ENCODE assay signal across 14 cellular contexts in the genomic region with DNA sequence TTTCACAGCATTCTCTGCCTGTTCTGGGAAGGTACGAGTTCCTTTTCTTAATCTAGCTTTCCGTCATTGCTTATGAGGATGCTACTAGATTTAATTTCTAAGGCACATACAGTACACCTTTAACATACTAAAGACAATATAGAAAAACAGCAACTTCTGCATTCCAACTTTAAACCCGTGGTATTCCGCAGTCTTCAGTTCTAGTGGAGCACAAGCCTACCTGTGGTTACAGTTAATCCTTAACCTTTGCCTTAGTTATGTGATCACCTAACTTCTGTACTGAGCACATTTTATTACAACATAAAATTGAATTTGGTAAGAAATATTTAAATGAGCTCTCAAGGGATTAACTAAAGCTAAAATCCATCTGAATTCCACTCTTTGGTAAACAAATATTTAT.
"Had no signal": no experiment of that assay in that cellular context is flagged by ENCODE, and none has a peak within 500 bp of the region (broad histone marks: within the 10 kb centered on the region; RNA-seq: fewer than 3 reads in every experiment).

No MANE protein-coding gene starts in this region.

- DNase-seq: activated CD4-positive, alpha-beta T cell treated with anti-CD3 and anti-CD28 coated beads, Interleukin-2, amount 50 U/mL, for 1 hour; activated CD8-positive, alpha-beta memory T cell treated with anti-CD3 and anti-CD28 coated beads, Interleukin-2, amount 50 U/mL, for 4 hours; activated naive CD4-positive, alpha-beta T cell treated with anti-CD3 and anti-CD28 coated beads for 36 hours; activated naive CD8-positive, alpha-beta T cell treated with anti-CD3 and anti-CD28 coated beads, Interleukin-2, amount 50 U/mL, for 24 hours; activated T-cell treated with anti-CD3 and anti-CD28 coated beads, Interleukin-2, amount 50 U/mL, for 4 hours; aorta; effector CD4-positive, alpha-beta T cell; islet precursor cell; ovary; right lobe of liver; stimulated activated naive B cell treated with anti-CD40 and anti-IgM and Interleukin-4, amounts not matched to agents 10 μg/mL and 1 μg/mL and 100 μg/mL, for 72 hours had no signal

- H3K9me3 ChIP-seq: ovary, right lobe of liver, thyroid gland had no signal

- H3K9me3 Mint-ChIP-seq: activated naive CD4-positive, alpha-beta T cell treated with anti-CD3 and anti-CD28 coated beads for 36 hours; activated naive CD8-positive, alpha-beta T cell treated with anti-CD3 and anti-CD28 coated beads, Interleukin-2, amount 50 U/mL, for 24 hours; activated T-cell treated with anti-CD3 and anti-CD28 coated beads, Interleukin-2, amount 50 U/mL, for 4 hours; neural crest cell; stimulated activated naive B cell treated with anti-CD40 and anti-IgM and Interleukin-4, amounts not matched to agents 10 μg/mL and 1 μg/mL and 100 μg/mL, for 72 hours; T-helper 1 cell treated with Interleukin-12 subunit alpha and Interleukin-12 subunit beta and Interleukin-4 antibody, amounts not matched to agents 30 μg/mL and 1 μg/mL, for 36 hours had no signal

- H3K27ac ChIP-seq: ovary, right lobe of liver, thyroid gland had no signal

- H3K27ac Mint-ChIP-seq: activated naive CD4-positive, alpha-beta T cell treated with anti-CD3 and anti-CD28 coated beads for 36 hours; activated naive CD8-positive, alpha-beta T cell treated with anti-CD3 and anti-CD28 coated beads, Interleukin-2, amount 50 U/mL, for 24 hours; stimulated activated naive B cell treated with anti-CD40 and anti-IgM and Interleukin-4, amounts not matched to agents 10 μg/mL and 1 μg/mL and 100 μg/mL, for 72 hours; T-helper 1 cell treated with Interleukin-12 subunit alpha and Interleukin-12 subunit beta and Interleukin-4 antibody, amounts not matched to agents 30 μg/mL and 1 μg/mL, for 36 hours had no signal

- H3K27me3 Mint-ChIP-seq: activated naive CD8-positive, alpha-beta T cell treated with anti-CD3 and anti-CD28 coated beads, Interleukin-2, amount 50 U/mL, for 24 hours; stimulated activated naive B cell treated with anti-CD40 and anti-IgM and Interleukin-4, amounts not matched to agents 10 μg/mL and 1 μg/mL and 100 μg/mL, for 72 hours had no signal

- H3K36me3 ChIP-seq: ovary, right lobe of liver, thyroid gland had no signal

- H3K4me3 Mint-ChIP-seq: activated naive CD4-positive, alpha-beta T cell treated with anti-CD3 and anti-CD28 coated beads for 36 hours; activated naive CD8-positive, alpha-beta T cell treated with anti-CD3 and anti-CD28 coated beads, Interleukin-2, amount 50 U/mL, for 24 hours; activated T-cell treated with anti-CD3 and anti-CD28 coated beads, Interleukin-2, amount 50 U/mL, for 4 hours; neural crest cell; stimulated activated naive B cell treated with anti-CD40 and anti-IgM and Interleukin-4, amounts not matched to agents 10 μg/mL and 1 μg/mL and 100 μg/mL, for 72 hours; T-helper 1 cell treated with Interleukin-12 subunit alpha and Interleukin-12 subunit beta and Interleukin-4 antibody, amounts not matched to agents 30 μg/mL and 1 μg/mL, for 36 hours had no signal

- H3K4me1 ChIP-seq: right lobe of liver had no signal

- H3K4me1 Mint-ChIP-seq: activated naive CD8-positive, alpha-beta T cell treated with anti-CD3 and anti-CD28 coated beads, Interleukin-2, amount 50 U/mL, for 24 hours had no signal

- H3K27me3 ChIP-seq: ovary, right lobe of liver, thyroid gland had no signal

- H3K4me3 ChIP-seq: ovary, right lobe of liver, thyroid gland had no signal
